In genomic region chr1:39643705-39644104, GRCh38 we compare ENCODE assay signal across 17 cellular contexts. TPM values are rescaled to one million over a fixed set of nuclear protein-coding genes. Genes with fewer than 3 reads are reported as not detected.
DNase-seq lines count a peak whose midpoint lies in the region; ATAC-seq and TF ChIP-seq lines count a peak whose summit lies in the region.
"Had no signal": no experiment of that assay in that cellular context is flagged by ENCODE, and none has a peak within 500 bp of the region (broad histone marks: within the 10 kb centered on the region; RNA-seq: fewer than 3 reads in every experiment).

No MANE protein-coding gene starts in this region.

- H3K9me3 ChIP-seq in SJSA1 (replicated peaks) (no peaks in the 10 kb centered on the region), thoracic aorta (no peaks in the 10 kb centered on the region)

- H3K4me1 ChIP-seq in SJSA1 (replicated peaks), result peaks cover 72% of the 10 kb centered on the region
- H3K4me1 ChIP-seq in thoracic aorta (ENCODE audit: control insufficient read depth in 1 of 2, low read depth in 2 of 2), result peaks cover 10 to 68% of the 10 kb centered on the region in 2 donors

- H3K27me3 ChIP-seq in SJSA1 (replicated peaks) (no peaks in the 10 kb centered on the region), thoracic aorta (replicated peaks; ENCODE audit: insufficient read depth) (no peaks in the 10 kb centered on the region)

- ATAC-seq in thoracic aorta (ENCODE audit: insufficient number of reproducible peaks, low FRiP score, low read depth), result no peak
- no peak for ATAC-seq in GM21390 (IDR thresholded peaks at IDR 0.05; ENCODE audit: unreplicated experiment)
- ATAC-seq: T-cell had no signal

- in situ Hi-C loops in KBM-7 (cut with MboI; ENCODE audit: low pct_unique_long_range_greater_than_20kb, low sequenced_read_pairs), result no loop called here

- no peak overlapping the region for H3K4me3 ChIP-seq in SJSA1
- no peak overlapping the region for H3K4me3 ChIP-seq in coronary artery
- H3K4me3 ChIP-seq in thoracic aorta, result no peak overlapping the region

- DNase-seq in KBM-7, result peak; percentile 38
- DNase-seq in SJSA1 (ENCODE audit: low read depth in 1 of 2, low spot score in 2 of 2), result no peak
- DNase-seq in coronary artery (ENCODE audit: low spot score), result no peak
- DNase-seq in thoracic aorta (ENCODE audit: low spot score), result no peak
- DNase-seq in A172 (ENCODE audit: low spot score), result no peak
- no peak for DNase-seq in Ammon's horn (ENCODE audit: low spot score)
- DNase-seq: CD4-positive, CD25-positive, alpha-beta regulatory T cell; MM.1S; NCI-H1417 treated with DMSO at 0.1 percent for 48 hours; NCI-H1694 treated with DMSO at 0.1 percent for 48 hours; NCI-H2081; NCI-H2227 treated with DMSO at 0.1 percent for 48 hours; NCI-H526 treated with DMSO at 0.1 percent for 48 hours; T-cell had no signal

- H3K27ac ChIP-seq in SJSA1 (peak overlapping the region; percentile 49; the same call in 1 of the 2 replicates), coronary artery (peak overlapping the region; percentile 51 to 90), thoracic aorta (peak overlapping the region; percentile 80 to 89)
- H3K27ac ChIP-seq: KMS-11 had no signal

- no peak for TF ChIP-seq CTCF in coronary artery (IDR thresholded peaks at IDR 0.05)
- TF ChIP-seq CTCF in thoracic aorta (IDR thresholded peaks at IDR 0.05), result no peak

- H3K36me3 ChIP-seq in SJSA1 (no peaks in the 10 kb centered on the region; the same call in 1 of the 2 replicates), thoracic aorta (no peaks in the 10 kb centered on the region)

RNA-seq across cellular contexts. Expression of gene HEYL, which starts 4.3 kb away (rescaled TPM):
- 12.7 and 14.4 TPM in 2 replicates for total RNA-seq in SJSA1 (2014; rRNA removed; shearing (Covaris generic))
- total RNA-seq in thoracic aorta, result 10 to 100 TPM; 45.6 to 91.2 TPM
- not detected in 2 replicates for total RNA-seq in A172 (2014; rRNA removed; shearing (Covaris generic))

RNA-seq across cellular contexts. Expression of gene NT5C1A, which starts 28.2 kb away (rescaled TPM):
- total RNA-seq in SJSA1 (2014; rRNA removed; shearing (Covaris generic)), result not detected in 2 replicates
- total RNA-seq in thoracic aorta, result 1 to 10 TPM in 1 of 2 donors, not detected in 1; 2.8 TPM
- not detected in 2 replicates for total RNA-seq in A172 (2014; rRNA removed; shearing (Covaris generic))
- total RNA-seq: NCI-H460 had no signal

RNA-seq across cellular contexts. Expression of gene HPCAL4, which starts 47.5 kb away (rescaled TPM):
- total RNA-seq in SJSA1 (2014; rRNA removed; shearing (Covaris generic)), result 0.06 and 0.13 TPM in 2 replicates
- total RNA-seq in thoracic aorta, result under 1 TPM in 1 of 2 donors, not detected in 1; 0.35 TPM
- 0.05 TPM in 1 of 2 replicates, not detected in the other for total RNA-seq in A172 (2014; rRNA removed; shearing (Covaris generic))

Comparison
In these comparisons a context has a peak if more than half of its experiments do, and no peak if none do; other contexts are left out.
1. RNA of gene HEYL, which starts 4.3 kb away (total RNA-seq): 45.6 to 91.2 TPM in thoracic aorta and 12.7 to 14.4 TPM in SJSA1; not detected in A172; every median in the first group is over 10 times any median in the second.
2. Peak in every context shown above with its lines, with median percentiles within 50 percentile points of each other: H3K27ac ChIP-seq.